In genomic region chr10:132452216-132452650, GRCh38 we compare ENCODE assay signal across 8 cellular contexts. TPM values are rescaled to one million over a fixed set of nuclear protein-coding genes. Genes with fewer than 3 reads are reported as not detected.
DNase-seq lines count a peak whose midpoint lies in the region; ATAC-seq and TF ChIP-seq lines count a peak whose summit lies in the region.

No MANE protein-coding gene starts in this region.

- POLR2A ChIA-PET in Panc1 (lab: Charles Lee): interaction anchor here (0.6 kb wide), 1 partner anchor 113 kb away, joined by 3 read pairs; no protein-coding TSS in a partner anchor

- in situ Hi-C loops in Panc1 (cut with HindIII; ENCODE audit: low pct_unique_long_range_greater_than_20kb, low sequenced_read_pairs): no loop called here

- peak; percentile 47 for ATAC-seq in Panc1
- peak; percentile 9 for ATAC-seq in sciatic nerve
- no peak for ATAC-seq in GM19328 (IDR thresholded peaks at IDR 0.05; ENCODE audit: unreplicated experiment)

- peak overlapping the region; percentile 30 for H3K9ac ChIP-seq in endocrine pancreas (ENCODE audit: control insufficient read depth, insufficient read depth, low read length)

- DNase-seq in Panc1 (ENCODE audit: low read depth, low spot score) (no peak), sciatic nerve (ENCODE audit: low spot score) (peak; percentile 63), GM10266 (ENCODE audit: extremely low spot score) (no peak), NCI-H2227 (lab: John Stamatoyannopoulos, UW; ENCODE audit: unreplicated experiment) (no peak), mesothelial cell of epicardium (ENCODE audit: low spot score in 2 of 2, unreplicated experiment in 2 of 2) (no peak)

- H3K4me3 ChIP-seq in Panc1 (ENCODE audit: low read depth in 2 of 2, low read length in 2 of 2) (no peak overlapping the region), endocrine pancreas (ENCODE audit: control insufficient read depth, insufficient read depth, low read length) (no peak overlapping the region)

- H3K4me1 ChIP-seq in Panc1 (ENCODE audit: control insufficient read depth, insufficient read depth, low read length) (peaks cover 51% of the 10 kb centered on the region), endocrine pancreas (ENCODE audit: control insufficient read depth, insufficient read depth, low read length) (no peaks in the 10 kb centered on the region)

- no peaks in the 10 kb centered on the region for H3K36me3 Mint-ChIP-seq in mesothelial cell of epicardium

- H3K9me3 ChIP-seq in Panc1 (ENCODE audit: control insufficient read depth, insufficient read depth, low read depth, low read length) (no peaks in the 10 kb centered on the region), endocrine pancreas (ENCODE audit: control insufficient read depth, low read length) (no peaks in the 10 kb centered on the region)

- no TSS peak for BruUV-seq in Panc1 (replicated peaks; lab: Mats Ljungman, UMichigan)

- CTCF ChIA-PET in Panc1 (lab: Charles Lee): interaction anchor here (0.5 to 1.3 kb wide), 4 partner anchors 41 to 127 kb away, joined by 3 to 5 read pairs (median 4); no protein-coding TSS in a partner anchor

- no peaks in the 10 kb centered on the region for H3K36me3 ChIP-seq in Panc1 (ENCODE audit: control insufficient read depth, insufficient read depth, low read length)
- no peaks in the 10 kb centered on the region for H3K36me3 ChIP-seq in endocrine pancreas (ENCODE audit: control insufficient read depth, insufficient read depth, low read length)

- H3K27me3 Mint-ChIP-seq in mesothelial cell of epicardium (ENCODE audit: low read depth): peaks cover 5% of the 10 kb centered on the region

- peaks cover 32% of the 10 kb centered on the region for H3K4me1 Mint-ChIP-seq in mesothelial cell of epicardium

- no peak overlapping the region for H3K4me3 Mint-ChIP-seq in mesothelial cell of epicardium

- H3K27ac Mint-ChIP-seq in mesothelial cell of epicardium: no peak overlapping the region

- no peaks in the 10 kb centered on the region for H3K27me3 ChIP-seq in Panc1 (ENCODE audit: control insufficient read depth, insufficient read depth, low read length)
- no peaks in the 10 kb centered on the region for H3K27me3 ChIP-seq in endocrine pancreas (ENCODE audit: control insufficient read depth, insufficient read depth, low read length)

- TF ChIP-seq CTCF in GM12872 (IDR thresholded peaks at IDR 0.05; ENCODE audit: insufficient read depth, low read depth, low read length) (0 out of 3 replicates have a peak, but pooled peaks have one; percentile 11), Panc1 (IDR thresholded peaks at IDR 0.05) (peak; percentile 69), GM10266 (IDR thresholded peaks at IDR 0.05; ENCODE audit: control insufficient read depth, insufficient read depth, low read depth, missing control alignments) (no peak), mesothelial cell of epicardium (IDR thresholded peaks at IDR 0.05; ENCODE audit: unreplicated experiment) (no peak)

- intact Hi-C loops in Panc1 (cut with micrococcal nuclease; ENCODE audit: unreplicated experiment): loop anchor here (2.0 to 10.0 kb wide), 3 partner anchors 65 to 343 kb away; no protein-coding TSS in a partner anchor
- intact Hi-C loops in sciatic nerve (cut with DNase I): loop anchor here (2.0 to 5.0 kb wide), 2 partner anchors 63 to 230 kb away; no protein-coding TSS in a partner anchor

- H3K9me3 Mint-ChIP-seq in mesothelial cell of epicardium: no peaks in the 10 kb centered on the region

- peak overlapping the region; percentile 67 for H3K27ac ChIP-seq in Panc1 (ENCODE audit: low read length)

RNA-seq across cellular contexts. Expression of gene PWWP2B, which starts 55.2 kb away (rescaled TPM):
- total RNA-seq in Panc1 (2021; ENCODE audit: unreplicated experiment): 51.6 TPM
- polyA plus RNA-seq in Panc1 (2012; ENCODE audit: insufficient read length): 56.2 TPM
- total RNA-seq in sciatic nerve: 13.3 TPM
- total RNA-seq in mesothelial cell of epicardium: 23.9 to 24.7 TPM (median 24.2 TPM) in 3 replicates

Comparison
In these comparisons a context has a peak if more than half of its experiments do, and no peak if none do; other contexts are left out.
1. CTCF ChIP-seq: peak in GM12872 (single experiment) and Panc1 (single experiment); none in GM10266 (single experiment) and mesothelial cell of epicardium (single experiment).